8 cellular contexts compared by ENCODE assay signal in the genomic region with DNA sequence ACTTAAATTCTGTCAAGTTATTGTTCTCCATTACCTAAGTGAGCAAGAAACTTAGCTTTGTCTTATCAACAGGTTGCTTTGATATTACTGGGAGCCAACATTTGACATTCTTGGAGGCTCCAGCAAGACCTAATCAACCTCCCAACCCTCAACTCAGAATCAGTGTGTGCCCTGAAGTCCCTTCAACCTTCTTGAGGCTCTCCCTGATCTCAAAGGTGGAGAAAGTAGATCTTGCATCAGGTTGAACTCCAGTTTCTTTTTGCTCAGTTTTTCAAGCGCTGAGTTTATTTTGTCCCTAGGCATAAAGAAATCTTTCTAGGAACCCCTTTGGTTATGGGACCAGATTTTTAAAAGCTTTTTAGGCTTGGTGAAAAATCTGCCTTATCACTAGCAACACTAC.
A peak's percentile ranks its signal among the peaks of the same experiment; 100 is the strongest.
DNase-seq lines count a peak whose midpoint lies in the region; TF ChIP-seq lines count a peak whose summit lies in the region.

No MANE protein-coding gene starts in this region.

- TF ChIP-seq CTCF in retinal pigment epithelial cell (conservative IDR thresholded peaks at IDR 0.05; ENCODE audit: low read depth, low read length): no peak

- H3K4me3 ChIP-seq in GM08714 (ENCODE audit: low read length): peak overlapping the region; percentile 95
- H3K4me3 ChIP-seq in retinal pigment epithelial cell (ENCODE audit: low read length): peak overlapping the region; percentile 49

- in situ Hi-C loops in KBM-7 (cut with MboI; ENCODE audit: low pct_unique_long_range_greater_than_20kb, low sequenced_read_pairs): no loop called here

- peak overlapping the region; percentile 78 for H3K27ac ChIP-seq in epithelial cell of prostate

- DNase-seq in RPMI8226 (peak; percentile 2), epithelial cell of prostate (ENCODE audit: low read depth, low spot score) (no peak), retinal pigment epithelial cell (ENCODE audit: low read depth) (no peak), glomerular visceral epithelial cell (ENCODE audit: extremely low spot score) (no peak), hippocampal formation (lab: John Stamatoyannopoulos, UW) (no peak), KBM-7 (no peak), HCEC 1CT (no peak)
